ENCODE assay signal across 1 cellular context in genomic region chr12:55642275-55643068, GRCh38.
TF ChIP-seq lines count a peak whose summit lies in the region.

No MANE protein-coding gene starts in this region.

TF ChIP-seq in GM12878, 131 proteins besides CTCF, POLR2A, EP300 and RAD21 (continued from another document):
- TF ChIP-seq POU2F2 (IDR thresholded peaks at IDR 0.05; ENCODE audit: borderline replicate concordance, low read depth, low read length) (peak; percentile 18; the same call in 1 of the 3 replicates), SIN3A (IDR thresholded peaks at IDR 0.05; ENCODE audit: low read depth, low read length) (no peak), RUNX3 (IDR thresholded peaks at IDR 0.05; ENCODE audit: low read length) (peak; percentile 15; the same call in 1 of the 2 replicates), RBBP5 (conservative IDR thresholded peaks at IDR 0.05) (no peak), IKZF2 (IDR thresholded peaks at IDR 0.05) (peak in 1 of 2 experiments; percentile 29; a peak in 1 of 4 replicates), ATF7 (IDR thresholded peaks at IDR 0.05; ENCODE audit: low read depth) (no peak), GABPA (IDR thresholded peaks at IDR 0.05; ENCODE audit: low read depth) (0 out of 2 replicates have a peak, but pooled peaks have one; percentile 4)
TF ChIP-seq in GM12878: peak in this region for 6.
